In genomic region chr19:4425531-4425930, GRCh38 we compare ENCODE assay signal across 20 cellular contexts. TPM values are rescaled to one million over a fixed set of nuclear protein-coding genes. Genes with fewer than 3 reads are reported as not detected.
DNase-seq lines count a peak whose midpoint lies in the region; ATAC-seq, FAIRE-seq and TF ChIP-seq lines count a peak whose summit lies in the region.
"Had no signal": no experiment of that assay in that cellular context is flagged by ENCODE, and none has a peak within 500 bp of the region (broad histone marks: within the 10 kb centered on the region; RNA-seq: fewer than 3 reads in every experiment).

No MANE protein-coding gene starts in this region.

- peak; percentile 71 for DNase-seq in GM04504 (ENCODE audit: low read depth)
- DNase-seq in fibroblast of mammary gland (ENCODE audit: low read depth) = peak; percentile 95
- peak; percentile 57 for DNase-seq in stromal cell of bone marrow (ENCODE audit: low read depth)
- DNase-seq in NCI-H2081 (lab: John Stamatoyannopoulos, UW) = no peak
- no peak for DNase-seq in DMS 273 treated with DMSO at 0.1 percent for 48 hours (lab: John Stamatoyannopoulos, UW)
- DNase-seq in GM12891 (ENCODE audit: insufficient read length, low spot score) = no peak
- DNase-seq: activated CD4-positive, alpha-beta T cell treated with anti-CD3 and anti-CD28 coated beads, Interleukin-2, amount 10 ng/mL, durations not matched to agents 24 days and 14 days; activated T-cell treated with anti-CD3 and anti-CD28 coated beads, Interleukin-2, amount 50 U/mL, for 24 hours; caudate nucleus; CD8-positive, alpha-beta memory T cell; H7; NCI-H2029 treated with DMSO at 0.1 percent for 48 hours; NCI-H524 treated with DMSO at 0.1 percent for 48 hours; SIG-M5; stimulated activated CD4-positive, alpha-beta T cell treated with anti-CD3 and anti-CD28 coated beads, Interleukin-12 subunit alpha, Interleukin-12 subunit beta, amount 100 ng/mL, for 4 hours; stimulated activated naive CD4-positive, alpha-beta T cell; T-helper 9 cell had no signal

- ATAC-seq in SK-N-SH treated with all-trans-retinoic acid at 6 μM for 48 hours = peak; percentile 44; the same call in 2 of the 3 replicates
- ATAC-seq: GM12878; naive thymus-derived CD8-positive, alpha-beta T cell had no signal

- TF ChIP-seq CTCF in fibroblast of mammary gland (conservative IDR thresholded peaks at IDR 0.05; ENCODE audit: control insufficient read depth, insufficient read depth, low read depth, low read length) = no peak

- TF ChIP-seq POLR2A in GM12891 (IDR thresholded peaks at IDR 0.05; ENCODE audit: low read depth, low read length) = no peak

- no peak for FAIRE-seq in GM12891 (lab: Jason Lieb, UNC)
- FAIRE-seq: GM12878 had no signal

- no peak overlapping the region for H3K4me3 ChIP-seq in fibroblast of mammary gland (ENCODE audit: control insufficient read depth, low read depth, low read length)
- H3K4me3 ChIP-seq: GM12878 had no signal

TF ChIP-seq in SK-N-SH treated with all-trans-retinoic acid at 6 μM for 48 hours, 23 proteins besides CTCF, POLR2A, EP300 and RAD21:
- TF ChIP-seq, protein P1, sequence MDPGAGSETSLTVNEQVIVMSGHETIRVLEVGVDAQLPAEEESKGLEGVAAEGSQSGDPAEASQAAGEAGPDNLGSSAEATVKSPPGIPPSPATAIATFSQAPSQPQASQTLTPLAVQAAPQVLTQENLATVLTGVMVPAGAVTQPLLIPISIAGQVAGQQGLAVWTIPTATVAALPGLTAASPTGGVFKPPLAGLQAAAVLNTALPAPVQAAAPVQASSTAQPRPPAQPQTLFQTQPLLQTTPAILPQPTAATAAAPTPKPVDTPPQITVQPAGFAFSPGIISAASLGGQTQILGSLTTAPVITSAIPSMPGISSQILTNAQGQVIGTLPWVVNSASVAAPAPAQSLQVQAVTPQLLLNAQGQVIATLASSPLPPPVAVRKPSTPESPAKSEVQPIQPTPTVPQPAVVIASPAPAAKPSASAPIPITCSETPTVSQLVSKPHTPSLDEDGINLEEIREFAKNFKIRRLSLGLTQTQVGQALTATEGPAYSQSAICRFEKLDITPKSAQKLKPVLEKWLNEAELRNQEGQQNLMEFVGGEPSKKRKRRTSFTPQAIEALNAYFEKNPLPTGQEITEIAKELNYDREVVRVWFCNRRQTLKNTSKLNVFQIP (CRISPR knock-in tag; IDR thresholded peaks at IDR 0.05; ENCODE audit: borderline replicate concordance, low read depth) = no peak
- TF ChIP-seq CREB5 (CRISPR knock-in tag; IDR thresholded peaks at IDR 0.05; ENCODE audit: low read depth) = no peak
- TF ChIP-seq ZFP3 (CRISPR knock-in tag; IDR thresholded peaks at IDR 0.05) = no peak

TF ChIP-seq in GM12891, 5 proteins besides CTCF, POLR2A, EP300 and RAD21:
- no peak for TF ChIP-seq SPI1 (IDR thresholded peaks at IDR 0.05; ENCODE audit: low read depth, low read length)
- no peak for TF ChIP-seq PAX5 (IDR thresholded peaks at IDR 0.05; ENCODE audit: insufficient read depth, low read length, severe bottlenecking)
- TF ChIP-seq TAF1 (IDR thresholded peaks at IDR 0.05; ENCODE audit: low read depth, low read length) = no peak

RNA-seq across cellular contexts. Expression of gene CHAF1A, which starts 23.1 kb away (rescaled TPM):
- polyA plus RNA-seq in GM12891 (2012; ENCODE audit: low read depth, missing spikeins) = 21.8 TPM

RNA-seq across cellular contexts. Expression of gene SH3GL1, which starts 25.2 kb away (rescaled TPM):
- polyA plus RNA-seq in GM12891 (2012; ENCODE audit: low read depth, missing spikeins) = 25.7 TPM

RNA-seq across cellular contexts. Expression of gene UBXN6, which starts 32.1 kb away (rescaled TPM):
- 36.2 TPM for polyA plus RNA-seq in GM12891 (2012; ENCODE audit: low read depth, missing spikeins)

RNA-seq across cellular contexts. Expression of gene HDGFL2, which starts 46.6 kb away (rescaled TPM):
- 33.5 TPM for polyA plus RNA-seq in GM12891 (2012; ENCODE audit: low read depth, missing spikeins)

Comparison
In these comparisons a context has a peak if more than half of its experiments do, and no peak if none do; other contexts are left out.
1. DNase-seq: peak in GM04504 (single experiment), fibroblast of mammary gland (single experiment) and stromal cell of bone marrow (single experiment); none in NCI-H2081 (0 of 2), DMS 273 treated with DMSO at 0.1 percent for 48 hours (single experiment) and GM12891 (single experiment).